8 cellular contexts compared by ENCODE assay signal in the genomic region with DNA sequence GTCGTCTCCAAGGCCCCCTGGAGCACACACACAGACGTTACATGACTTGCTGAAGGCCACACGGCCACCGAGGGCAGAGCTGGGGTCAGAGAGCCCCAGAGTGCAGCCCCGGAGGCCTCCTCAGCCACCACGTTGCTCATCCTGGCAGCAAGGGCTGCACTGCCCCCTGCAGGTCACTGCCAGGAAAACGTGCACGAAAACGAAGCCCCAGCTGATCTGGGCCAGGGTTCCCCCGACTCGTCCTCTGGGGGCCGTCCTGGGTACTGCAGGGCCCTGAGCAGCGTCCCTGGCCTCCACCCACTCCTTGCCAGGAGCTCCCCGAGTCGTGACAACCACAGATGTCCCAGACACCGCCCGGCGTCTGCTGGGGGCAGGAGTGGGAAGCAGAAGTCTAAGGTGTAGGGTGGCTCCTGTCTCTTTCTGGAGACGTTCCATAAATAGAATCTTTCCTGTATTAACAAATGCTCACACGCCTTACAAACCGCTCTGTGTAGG. TPM values are rescaled to one million over a fixed set of nuclear protein-coding genes. Genes with fewer than 3 reads are reported as not detected.
A peak's percentile ranks its signal among the peaks of the same experiment; 100 is the strongest.
DNase-seq lines count a peak whose midpoint lies in the region; ATAC-seq and TF ChIP-seq lines count a peak whose summit lies in the region.

No MANE protein-coding gene starts in this region.

- POLR2A ChIA-PET in activated CD4-positive, alpha-beta T cell treated with anti-CD3 and anti-CD28 coated beads for 36 hours (lab: Charles Lee) = interaction anchor here (0.5 to 1.3 kb wide), 7 partner anchors 21 to 1550 kb away, joined by 3 to 7 read pairs (median 3); partner anchors contain the start of genes BSG, CDC34 and CIRBP

- H3K9me3 Mint-ChIP-seq in activated CD4-positive, alpha-beta T cell treated with anti-CD3 and anti-CD28 coated beads for 36 hours (ENCODE audit: low read depth) = no peaks in the 10 kb centered on the region

- DNase-seq in D341Med (ENCODE audit: low spot score) = peak; percentile 89
- peak; percentile 67 to 89 for DNase-seq in NCI-H446 (lab: John Stamatoyannopoulos, UW)
- DNase-seq in activated CD4-positive, alpha-beta T cell treated with anti-CD3 and anti-CD28 coated beads for 36 hours = peak; percentile 98
- peak; percentile 92 for DNase-seq in choroid plexus epithelial cell (ENCODE audit: low read depth)
- peak; percentile 88 to 90 for DNase-seq in stimulated activated CD4-positive, alpha-beta T cell treated with anti-CD3 and anti-CD28 coated beads, Interleukin-1b, Interleukin-23, amount 100 ng/mL, for 4 hours (ENCODE audit: low read depth in 2 of 2)
- no peak for DNase-seq in OCI-M2 (lab: John Stamatoyannopoulos, UW; ENCODE audit: unreplicated experiment)

- peaks cover 6% of the 10 kb centered on the region for H3K36me3 Mint-ChIP-seq in activated CD4-positive, alpha-beta T cell treated with anti-CD3 and anti-CD28 coated beads for 36 hours (ENCODE audit: low read depth)

- peak overlapping the region; percentile 98 for H3K27ac Mint-ChIP-seq in activated CD4-positive, alpha-beta T cell treated with anti-CD3 and anti-CD28 coated beads for 36 hours

- H3K27me3 Mint-ChIP-seq in activated CD4-positive, alpha-beta T cell treated with anti-CD3 and anti-CD28 coated beads for 36 hours = no peaks in the 10 kb centered on the region

- H3K27me3 ChIP-seq in layer of hippocampus (ENCODE audit: control insufficient read depth, insufficient read depth, low read length) = no peaks in the 10 kb centered on the region

- ATAC-seq in HG02798 (IDR thresholded peaks at IDR 0.05; ENCODE audit: poor library complexity, unreplicated experiment) = peak; percentile 26
- ATAC-seq in activated CD4-positive, alpha-beta T cell treated with anti-CD3 and anti-CD28 coated beads for 36 hours = peak; percentile 52

- peak overlapping the region; percentile 75 for H3K4me3 Mint-ChIP-seq in activated CD4-positive, alpha-beta T cell treated with anti-CD3 and anti-CD28 coated beads for 36 hours

- peaks cover 39% of the 10 kb centered on the region for H3K4me1 Mint-ChIP-seq in activated CD4-positive, alpha-beta T cell treated with anti-CD3 and anti-CD28 coated beads for 36 hours

- H3K27ac ChIP-seq in layer of hippocampus (ENCODE audit: low read depth, low read length) = peak overlapping the region; percentile 38

- intact Hi-C loops in activated CD4-positive, alpha-beta T cell treated with anti-CD3 and anti-CD28 coated beads for 36 hours (cut with DNase I, micrococcal nuclease) = loop anchor here (1.0 to 2.0 kb wide), 4 partner anchors 62 to 287 kb away; partner anchors contain the start of genes BSG (in 1 of the 2), POLRMT (in 1 of the 2) and PTBP1 (in 1 of the 2)

- CTCF ChIA-PET in activated CD4-positive, alpha-beta T cell treated with anti-CD3 and anti-CD28 coated beads for 36 hours (lab: Charles Lee) = interaction anchor here (0.6 to 2.9 kb wide), 22 partner anchors 11 to 734 kb away, joined by 3 to 30 read pairs (median 4); partner anchors contain the start of genes BSG, CDC34 and MADCAM1

- peak overlapping the region; percentile 40 for H3K4me3 ChIP-seq in choroid plexus epithelial cell (ENCODE audit: low read depth, low read length)

- peak; percentile 98 for TF ChIP-seq CTCF in choroid plexus epithelial cell (conservative IDR thresholded peaks at IDR 0.05; ENCODE audit: low read depth, low read length)

RNA-seq across cellular contexts. Expression of gene TPGS1, which starts 3.4 kb away (rescaled TPM):
- 1 to 10 TPM; 6.4 to 8.4 TPM for total RNA-seq in activated CD4-positive, alpha-beta T cell treated with anti-CD3 and anti-CD28 coated beads for 36 hours

RNA-seq across cellular contexts. Expression of gene MADCAM1, which starts 14.4 kb away (rescaled TPM):
- total RNA-seq in activated CD4-positive, alpha-beta T cell treated with anti-CD3 and anti-CD28 coated beads for 36 hours = under 1 TPM in 1 of 2 experiments, not detected in 1; 0.14 TPM

RNA-seq across cellular contexts. Expression of gene CDC34, which starts 20.9 kb away (rescaled TPM):
- total RNA-seq in activated CD4-positive, alpha-beta T cell treated with anti-CD3 and anti-CD28 coated beads for 36 hours = 10 to 100 TPM; 36.7 to 41.5 TPM

RNA-seq across cellular contexts. Expression of gene GZMM, which starts 33.2 kb away (rescaled TPM):
- total RNA-seq in activated CD4-positive, alpha-beta T cell treated with anti-CD3 and anti-CD28 coated beads for 36 hours = 10 to 100 TPM; 22.5 to 25.3 TPM

RNA-seq across cellular contexts. Expression of gene SHC2, which starts 49.8 kb away (rescaled TPM):
- under 1 TPM in 1 of 2 experiments, not detected in 1; 0.21 TPM for total RNA-seq in activated CD4-positive, alpha-beta T cell treated with anti-CD3 and anti-CD28 coated beads for 36 hours
